ENCODE assay signal across 1 cellular context in genomic region chr16:83338138-83338537, GRCh38.
TF ChIP-seq lines count a peak whose summit lies in the region.

No MANE protein-coding gene starts in this region.

TF ChIP-seq in SK-N-SH treated with all-trans-retinoic acid at 6 μM for 48 hours, 23 proteins besides CTCF, POLR2A, EP300 and RAD21 (continued from another document):
- TF ChIP-seq, protein P1, sequence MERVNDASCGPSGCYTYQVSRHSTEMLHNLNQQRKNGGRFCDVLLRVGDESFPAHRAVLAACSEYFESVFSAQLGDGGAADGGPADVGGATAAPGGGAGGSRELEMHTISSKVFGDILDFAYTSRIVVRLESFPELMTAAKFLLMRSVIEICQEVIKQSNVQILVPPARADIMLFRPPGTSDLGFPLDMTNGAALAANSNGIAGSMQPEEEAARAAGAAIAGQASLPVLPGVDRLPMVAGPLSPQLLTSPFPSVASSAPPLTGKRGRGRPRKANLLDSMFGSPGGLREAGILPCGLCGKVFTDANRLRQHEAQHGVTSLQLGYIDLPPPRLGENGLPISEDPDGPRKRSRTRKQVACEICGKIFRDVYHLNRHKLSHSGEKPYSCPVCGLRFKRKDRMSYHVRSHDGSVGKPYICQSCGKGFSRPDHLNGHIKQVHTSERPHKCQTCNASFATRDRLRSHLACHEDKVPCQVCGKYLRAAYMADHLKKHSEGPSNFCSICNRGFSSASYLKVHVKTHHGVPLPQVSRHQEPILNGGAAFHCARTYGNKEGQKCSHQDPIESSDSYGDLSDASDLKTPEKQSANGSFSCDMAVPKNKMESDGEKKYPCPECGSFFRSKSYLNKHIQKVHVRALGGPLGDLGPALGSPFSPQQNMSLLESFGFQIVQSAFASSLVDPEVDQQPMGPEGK (CRISPR knock-in tag; IDR thresholded peaks at IDR 0.05; ENCODE audit: borderline replicate concordance) = no peak
- TF ChIP-seq ISL1 (CRISPR knock-in tag; IDR thresholded peaks at IDR 0.05) (no peak), ZNF8 (CRISPR knock-in tag; IDR thresholded peaks at IDR 0.05) (no peak), CSRNP3 (CRISPR knock-in tag; IDR thresholded peaks at IDR 0.05) (no peak)
- TF ChIP-seq, protein P2, sequence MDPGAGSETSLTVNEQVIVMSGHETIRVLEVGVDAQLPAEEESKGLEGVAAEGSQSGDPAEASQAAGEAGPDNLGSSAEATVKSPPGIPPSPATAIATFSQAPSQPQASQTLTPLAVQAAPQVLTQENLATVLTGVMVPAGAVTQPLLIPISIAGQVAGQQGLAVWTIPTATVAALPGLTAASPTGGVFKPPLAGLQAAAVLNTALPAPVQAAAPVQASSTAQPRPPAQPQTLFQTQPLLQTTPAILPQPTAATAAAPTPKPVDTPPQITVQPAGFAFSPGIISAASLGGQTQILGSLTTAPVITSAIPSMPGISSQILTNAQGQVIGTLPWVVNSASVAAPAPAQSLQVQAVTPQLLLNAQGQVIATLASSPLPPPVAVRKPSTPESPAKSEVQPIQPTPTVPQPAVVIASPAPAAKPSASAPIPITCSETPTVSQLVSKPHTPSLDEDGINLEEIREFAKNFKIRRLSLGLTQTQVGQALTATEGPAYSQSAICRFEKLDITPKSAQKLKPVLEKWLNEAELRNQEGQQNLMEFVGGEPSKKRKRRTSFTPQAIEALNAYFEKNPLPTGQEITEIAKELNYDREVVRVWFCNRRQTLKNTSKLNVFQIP (CRISPR knock-in tag; IDR thresholded peaks at IDR 0.05; ENCODE audit: borderline replicate concordance, low read depth) = no peak
